ENCODE assay signal across 27 cellular contexts in genomic region chr10:53579773-53580172, GRCh38.
"Had no signal": no experiment of that assay in that cellular context is flagged by ENCODE, and none has a peak within 500 bp of the region (broad histone marks: within the 10 kb centered on the region; RNA-seq: fewer than 3 reads in every experiment).

No MANE protein-coding gene starts in this region.

- H3K27me3 Mint-ChIP-seq: memory B cell; naive B cell; stimulated activated naive CD8-positive, alpha-beta T cell treated with anti-CD3 and anti-CD28 coated beads, Interleukin-15, Interleukin-2, amounts not matched to agents 100 ng/mL and 50 ng/mL, for 24 hours had no signal

- H2AFZ ChIP-seq: hepatocyte, neural progenitor cell, parathyroid adenoma had no signal

- H3K79me2 ChIP-seq: hepatocyte, parathyroid adenoma had no signal

- H3K27ac ChIP-seq: hepatocyte, left ventricle myocardium inferior, neural progenitor cell, neutrophil, parathyroid adenoma, psoas muscle, right atrium auricular region, right lobe of liver, suprapubic skin, thoracic aorta, tibial artery, upper lobe of right lung had no signal

- H3K27ac Mint-ChIP-seq: memory B cell; naive B cell; natural killer cell; nephron progenitor cell; neural progenitor cell; stimulated activated effector memory CD8-positive, alpha-beta T cell treated with anti-CD3 and anti-CD28 coated beads, Interleukin-12 subunit alpha, Interleukin-12 subunit beta, amount 100 ng/mL, for 72 hours; stimulated activated naive CD8-positive, alpha-beta T cell treated with anti-CD3 and anti-CD28 coated beads, Interleukin-15, Interleukin-2, amounts not matched to agents 100 ng/mL and 50 ng/mL, for 24 hours had no signal

- H3K9me3 Mint-ChIP-seq: memory B cell, nephron progenitor cell, neural progenitor cell had no signal

- DNase-seq: islet precursor cell; left ventricle myocardium inferior; naive B cell; natural killer cell; nephron progenitor cell; occipital lobe; psoas muscle; right lobe of liver; stimulated activated CD4-positive, alpha-beta T cell treated with anti-CD3 and anti-CD28 coated beads, Interleukin-12 subunit alpha, Interleukin-12 subunit beta, amount 100 ng/mL, for 4 hours; stimulated activated CD4-positive, alpha-beta T cell treated with anti-CD3 and anti-CD28 coated beads, Interleukin-15, amount 100 ng/mL, for 24 hours; stimulated activated CD4-positive, alpha-beta T cell treated with anti-CD3 and anti-CD28 coated beads, Interleukin-2, amount 100 ng/mL, for 24 hours; stimulated activated CD4-positive, alpha-beta T cell treated with anti-CD3 and anti-CD28 coated beads, Interleukin-4, amount 100 ng/mL, for 24 hours; stimulated activated naive CD4-positive, alpha-beta T cell; tibial artery; trophoblast cell; upper lobe of right lung had no signal

- H3K4me3 Mint-ChIP-seq: memory B cell; naive B cell; natural killer cell; nephron progenitor cell; neural progenitor cell; stimulated activated effector memory CD8-positive, alpha-beta T cell treated with anti-CD3 and anti-CD28 coated beads, Interleukin-12 subunit alpha, Interleukin-12 subunit beta, amount 100 ng/mL, for 72 hours; stimulated activated naive CD8-positive, alpha-beta T cell treated with anti-CD3 and anti-CD28 coated beads, Interleukin-15, Interleukin-2, amounts not matched to agents 100 ng/mL and 50 ng/mL, for 24 hours had no signal

- H3K4me3 ChIP-seq: hepatocyte, left ventricle myocardium inferior, lung, neural progenitor cell, psoas muscle, right atrium auricular region, right lobe of liver, suprapubic skin, thoracic aorta, tibial artery, upper lobe of right lung had no signal

- H3K9ac ChIP-seq: neural progenitor cell, parathyroid adenoma had no signal

- H3K4me1 Mint-ChIP-seq: memory B cell; naive B cell; natural killer cell; nephron progenitor cell; neural progenitor cell; stimulated activated effector memory CD8-positive, alpha-beta T cell treated with anti-CD3 and anti-CD28 coated beads, Interleukin-12 subunit alpha, Interleukin-12 subunit beta, amount 100 ng/mL, for 72 hours had no signal

- H3K36me3 Mint-ChIP-seq: memory B cell; naive B cell; natural killer cell; neural progenitor cell; stimulated activated effector memory CD8-positive, alpha-beta T cell treated with anti-CD3 and anti-CD28 coated beads, Interleukin-12 subunit alpha, Interleukin-12 subunit beta, amount 100 ng/mL, for 72 hours had no signal

- H3K4me2 ChIP-seq: hepatocyte, neural progenitor cell had no signal

- H3K4me1 ChIP-seq: left ventricle myocardium inferior, neural progenitor cell, parathyroid adenoma, psoas muscle, right atrium auricular region, suprapubic skin, tibial artery, upper lobe of right lung had no signal

- H3K9me3 ChIP-seq: left ventricle myocardium inferior, neutrophil, psoas muscle, right atrium auricular region, right lobe of liver, suprapubic skin, thoracic aorta, tibial artery, upper lobe of right lung had no signal

- H3K36me3 ChIP-seq: left ventricle myocardium inferior, neural progenitor cell, neutrophil, right atrium auricular region, right lobe of liver, suprapubic skin, thoracic aorta, tibial artery, upper lobe of right lung had no signal

- H3K27me3 ChIP-seq: hepatocyte, neural progenitor cell, neutrophil, right atrium auricular region, right lobe of liver, suprapubic skin, tibial artery, upper lobe of right lung had no signal
